ENCODE assay signal across 8 cellular contexts in genomic region chrX:102745513-102746133, GRCh38. TPM values are rescaled to one million over a fixed set of nuclear protein-coding genes. Genes with fewer than 3 reads are reported as not detected.
DNase-seq lines count a peak whose midpoint lies in the region; ATAC-seq, FAIRE-seq and TF ChIP-seq lines count a peak whose summit lies in the region.

No MANE protein-coding gene starts in this region.

- no peaks in the 10 kb centered on the region for H3K27me3 ChIP-seq in iPS DF 6.9 (ENCODE audit: control insufficient read depth, insufficient read depth, low read length)

- peaks cover 9% of the 10 kb centered on the region for H3K4me1 Mint-ChIP-seq in activated T-cell treated with anti-CD3 and anti-CD28 coated beads, Interleukin-2, amount 50 U/mL, for 72 hours (ENCODE audit: low read depth)

- H3K27ac ChIP-seq in iPS DF 6.9 (ENCODE audit: low read length) = no peak overlapping the region

- no peaks in the 10 kb centered on the region for H3K36me3 Mint-ChIP-seq in activated T-cell treated with anti-CD3 and anti-CD28 coated beads, Interleukin-2, amount 50 U/mL, for 72 hours (ENCODE audit: insufficient read depth in 2 of 2)

- TF ChIP-seq POLR2A in GM12891 (IDR thresholded peaks at IDR 0.05; ENCODE audit: low read depth, low read length) = no peak

- peak overlapping the region; percentile 83 to 84 for H3K4me3 Mint-ChIP-seq in activated T-cell treated with anti-CD3 and anti-CD28 coated beads, Interleukin-2, amount 50 U/mL, for 72 hours

- no CpG with 5 or more reads among the region's 37 CpGs for WGBS in iPS DF 6.9 (ENCODE audit: insufficient coverage, insufficient read length)

- peak overlapping the region; percentile 82; the same call in 1 of the 2 replicates for H3K4me3 ChIP-seq in iPS DF 6.9 (ENCODE audit: low read length)

- no peaks in the 10 kb centered on the region for H3K4me1 ChIP-seq in iPS DF 6.9 (ENCODE audit: control insufficient read depth, insufficient read depth, low read length)

- H3K27ac Mint-ChIP-seq in activated T-cell treated with anti-CD3 and anti-CD28 coated beads, Interleukin-2, amount 50 U/mL, for 72 hours = no peak overlapping the region

- peaks cover 26% of the 10 kb centered on the region for H3K27me3 Mint-ChIP-seq in activated T-cell treated with anti-CD3 and anti-CD28 coated beads, Interleukin-2, amount 50 U/mL, for 72 hours (ENCODE audit: low read depth)

- H3K36me3 ChIP-seq in iPS DF 6.9 (ENCODE audit: control insufficient read depth, insufficient read depth, low read length) = no peaks in the 10 kb centered on the region

- peak; percentile 47 for ATAC-seq in HG02759 (IDR thresholded peaks at IDR 0.05; ENCODE audit: unreplicated experiment)
- ATAC-seq in activated T-cell treated with anti-CD3 and anti-CD28 coated beads, Interleukin-2, amount 50 U/mL, for 72 hours (replicated peaks in 1 of 2) = peak; percentile 49 to 58
- ATAC-seq in HG03378 (IDR thresholded peaks at IDR 0.05; ENCODE audit: unreplicated experiment) = no peak

- H3K9me3 Mint-ChIP-seq in activated T-cell treated with anti-CD3 and anti-CD28 coated beads, Interleukin-2, amount 50 U/mL, for 72 hours = no peaks in the 10 kb centered on the region

- no peaks in the 10 kb centered on the region for H3K9me3 ChIP-seq in iPS DF 6.9 (ENCODE audit: control insufficient read depth, insufficient read depth, low read length)

- DNase-seq in activated T-cell treated with anti-CD3 and anti-CD28 coated beads, Interleukin-2, amount 50 U/mL, for 72 hours = peak; percentile 12
- DNase-seq in iPS DF 6.9 (ENCODE audit: low read depth, low spot score) = no peak
- DNase-seq in stimulated activated CD8-positive, alpha-beta memory T cell treated with anti-CD3 and anti-CD28 coated beads, Interleukin-4, amount 100 ng/mL, for 48 hours = peak; percentile 27
- DNase-seq in SKM-1 (lab: John Stamatoyannopoulos, UW; ENCODE audit: unreplicated experiment) = no peak
- no peak for DNase-seq in GM12891 (ENCODE audit: insufficient read length, low spot score)
- no peak for DNase-seq in HUDEP-2 (lab: John Stamatoyannopoulos, UW; ENCODE audit: unreplicated experiment in 76 of 76)

- no peak for FAIRE-seq in GM12891 (lab: Jason Lieb, UNC)

TF ChIP-seq in GM12891, 5 proteins besides CTCF, POLR2A, EP300 and RAD21:
- TF ChIP-seq SPI1 (IDR thresholded peaks at IDR 0.05; ENCODE audit: low read depth, low read length) (no peak), PAX5 (IDR thresholded peaks at IDR 0.05; ENCODE audit: insufficient read depth, low read length, severe bottlenecking) (no peak), POU2F2 (IDR thresholded peaks at IDR 0.05; ENCODE audit: low read depth, low read length) (no peak), POLR2AphosphoS5 (IDR thresholded peaks at IDR 0.05; ENCODE audit: low read depth, low read length) (no peak), TAF1 (IDR thresholded peaks at IDR 0.05; ENCODE audit: low read depth, low read length) (no peak)

RNA-seq across cellular contexts. Expression of gene GPRASP3, which starts 25.1 kb away (rescaled TPM):
- total RNA-seq in activated T-cell treated with anti-CD3 and anti-CD28 coated beads, Interleukin-2, amount 50 U/mL, for 72 hours = 1 to 10 TPM; 2.4 to 3.1 TPM
- polyA plus RNA-seq in GM12891 (2012; ENCODE audit: low read depth, missing spikeins) = 1.1 TPM

RNA-seq across cellular contexts. Expression of gene GPRASP2, which starts 33.4 kb away (rescaled TPM):
- total RNA-seq in activated T-cell treated with anti-CD3 and anti-CD28 coated beads, Interleukin-2, amount 50 U/mL, for 72 hours = 1 to 10 TPM in 1 of 2 donors, under 1 TPM in 1; 0.60 to 1.4 TPM
- polyA plus RNA-seq in GM12891 (2012; ENCODE audit: low read depth, missing spikeins) = 0.37 TPM

Comparison
In these comparisons a context has a peak if more than half of its experiments do, and no peak if none do; other contexts are left out.
1. DNase-seq: peak in activated T-cell treated with anti-CD3 and anti-CD28 coated beads, Interleukin-2, amount 50 U/mL, for 72 hours (2 of 2) and stimulated activated CD8-positive, alpha-beta memory T cell treated with anti-CD3 and anti-CD28 coated beads, Interleukin-4, amount 100 ng/mL, for 48 hours (single experiment); none in iPS DF 6.9 (single experiment), SKM-1 (single experiment), GM12891 (single experiment) and HUDEP-2 (0 of 76).